ENCODE assay signal across 23 cellular contexts in genomic region chr2:221822416-221822815, GRCh38.
"Had no signal": no experiment of that assay in that cellular context is flagged by ENCODE, and none has a peak within 500 bp of the region (broad histone marks: within the 10 kb centered on the region; RNA-seq: fewer than 3 reads in every experiment).

No MANE protein-coding gene starts in this region.

- H3K36me3 ChIP-seq: gastroesophageal sphincter, heart left ventricle, sigmoid colon, spleen, thyroid gland, upper lobe of right lung had no signal

- H3K27me3 ChIP-seq: gastroesophageal sphincter, sigmoid colon, spleen, thyroid gland, upper lobe of right lung had no signal

- H3K27ac ChIP-seq: gastroesophageal sphincter, heart left ventricle, sigmoid colon, spleen, thyroid gland, upper lobe of right lung had no signal

- H3K4me1 ChIP-seq: gastroesophageal sphincter, heart left ventricle, sigmoid colon, spleen, thyroid gland, upper lobe of right lung had no signal

- ATAC-seq: activated T-cell treated with anti-CD3 and anti-CD28 coated beads, Interleukin-2, amount 50 U/mL, for 4 hours; gastroesophageal sphincter; heart left ventricle; left lobe of liver; natural killer cell; upper lobe of right lung; WTC11 had no signal

- H3K4me3 ChIP-seq: gastroesophageal sphincter, heart left ventricle, lung, sigmoid colon, spleen, thyroid gland, upper lobe of right lung had no signal

- H3K9me3 ChIP-seq: sigmoid colon, spleen, thyroid gland, upper lobe of right lung had no signal

- DNase-seq: activated CD8-positive, alpha-beta memory T cell treated with anti-CD3 and anti-CD28 coated beads for 24 hours; activated CD8-positive, alpha-beta memory T cell treated with anti-CD3 and anti-CD28 coated beads, Interleukin-2, amount 50 U/mL, for 4 hours; activated naive CD4-positive, alpha-beta T cell treated with Interleukin-2 at 50 U/mL for 16 hours; activated naive CD8-positive, alpha-beta T cell treated with anti-CD3 and anti-CD28 coated beads for 36 hours; activated T-cell treated with anti-CD3 and anti-CD28 coated beads, Interleukin-2, amount 50 U/mL, for 4 hours; amniotic stem cell; effector CD4-positive, alpha-beta T cell; erythroblast; heart left ventricle; kidney; natural killer cell; retina; sigmoid colon; spleen; stimulated activated CD4-positive, alpha-beta T cell treated with anti-CD3 and anti-CD28 coated beads, Interleukin-4, amount 100 ng/mL, for 1 hour; stimulated activated naive CD4-positive, alpha-beta T cell treated with Interleukin-2 at 50 U/mL for 16 hours; T1000; upper lobe of right lung had no signal
